ENCODE assay signal across 8 cellular contexts in the genomic region with DNA sequence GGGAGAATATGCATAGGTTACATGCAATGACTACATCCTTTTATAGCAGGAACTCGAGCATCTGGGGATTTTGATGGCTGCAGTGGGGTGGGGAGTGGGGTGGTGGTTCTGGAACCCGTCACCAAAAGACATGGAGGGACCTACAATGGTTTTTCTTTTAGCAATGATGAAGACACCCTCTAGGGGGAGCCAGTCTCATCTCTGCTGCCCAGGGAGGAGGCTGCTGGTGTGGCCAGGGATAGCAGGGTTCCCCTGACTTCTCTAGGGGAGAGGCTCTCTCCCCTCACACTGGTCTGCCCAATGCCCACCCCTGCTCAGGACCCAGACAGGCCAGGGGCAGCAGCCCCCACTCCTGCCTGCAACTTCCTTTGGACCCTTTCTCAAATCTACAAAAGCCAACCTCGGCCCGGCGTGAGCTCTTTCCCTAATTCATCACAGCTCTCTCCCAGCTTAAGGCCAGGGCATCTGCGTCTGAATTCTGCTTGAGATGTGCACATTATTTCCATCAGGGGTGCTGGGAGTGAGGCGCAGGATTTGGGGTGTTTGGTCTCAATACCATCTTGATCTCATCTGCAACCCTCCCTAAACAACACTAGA.
DNase-seq lines count a peak whose midpoint lies in the region; ATAC-seq and TF ChIP-seq lines count a peak whose summit lies in the region.

No MANE protein-coding gene starts in this region.

- H3K27me3 Mint-ChIP-seq in activated CD8-positive, alpha-beta T cell treated with anti-CD3 and anti-CD28 coated beads for 36 hours = no peaks in the 10 kb centered on the region

- intact Hi-C loops in activated CD8-positive, alpha-beta T cell treated with anti-CD3 and anti-CD28 coated beads for 36 hours (cut with micrococcal nuclease) = no loop called here
- intact Hi-C loops in testis (cut with DNase I; ENCODE audit: low total_unique reads) = no loop called here

- CTCF ChIA-PET in activated CD8-positive, alpha-beta T cell treated with anti-CD3 and anti-CD28 coated beads for 36 hours (lab: Charles Lee) = interaction anchor here (0.6 to 1.7 kb wide), 7 partner anchors 9 to 66 kb away, joined by 3 to 5 read pairs (median 4); no protein-coding TSS in a partner anchor

- POLR2A ChIA-PET in activated CD8-positive, alpha-beta T cell treated with anti-CD3 and anti-CD28 coated beads for 36 hours (lab: Charles Lee) = no interaction called here

- H3K27ac ChIP-seq in 22Rv1 (no peak overlapping the region), testis (no peak overlapping the region)

- H3K4me1 Mint-ChIP-seq in activated CD8-positive, alpha-beta T cell treated with anti-CD3 and anti-CD28 coated beads for 36 hours (ENCODE audit: low read depth) = no peaks in the 10 kb centered on the region

- H3K4me1 ChIP-seq in testis = no peaks in the 10 kb centered on the region

- H3K36me3 ChIP-seq in GM06990 (ENCODE audit: control insufficient read depth, insufficient read depth, low read length) (no peaks in the 10 kb centered on the region), testis (ENCODE audit: low read depth, missing control alignments) (no peaks in the 10 kb centered on the region)

- no peak overlapping the region for H3K4me3 ChIP-seq in GM06990 (replicated peaks; ENCODE audit: low read depth, low read length)
- H3K4me3 ChIP-seq in testis = no peak overlapping the region

- no peak for TF ChIP-seq POLR2A in testis (IDR thresholded peaks at IDR 0.05)

- no peaks in the 10 kb centered on the region for H3K9me3 ChIP-seq in testis

- ATAC-seq in HG02678 (IDR thresholded peaks at IDR 0.05; ENCODE audit: unreplicated experiment) = peak; percentile 61
- peak; percentile 80 for ATAC-seq in activated CD8-positive, alpha-beta T cell treated with anti-CD3 and anti-CD28 coated beads for 36 hours

- TF ChIP-seq CTCF in 22Rv1 (IDR thresholded peaks at IDR 0.05) (peak; percentile 87), GM06990 (IDR thresholded peaks at IDR 0.05; ENCODE audit: insufficient read depth, low read length, poor library complexity, severe bottlenecking) (peak; percentile 58), testis (IDR thresholded peaks at IDR 0.05) (peak; percentile 15 to 55 (median 48))
- peak; percentile 61 for TF ChIP-seq CTCF in activated CD8-positive, alpha-beta T cell treated with anti-CD3 and anti-CD28 coated beads for 36 hours (IDR thresholded peaks at IDR 0.05)

- 71 to 73% methylated on average over 7 of the region's 7 CpGs for WGBS in testis, 2 donors

- H3K27me3 ChIP-seq in GM06990 (replicated peaks; ENCODE audit: control insufficient read depth, insufficient read depth, low read length) = no peaks in the 10 kb centered on the region
- no peaks in the 10 kb centered on the region for H3K27me3 ChIP-seq in testis

- DNase-seq in GM06990 (ENCODE audit: extremely low read depth, insufficient read length) = no peak
- DNase-seq in NCI-H1092 treated with DMSO at 0.1 percent for 48 hours (lab: John Stamatoyannopoulos, UW) = peak; percentile 66
- DNase-seq in activated CD8-positive, alpha-beta T cell treated with anti-CD3 and anti-CD28 coated beads for 36 hours = peak; percentile 38
- DNase-seq in iPS-NIHi7 (ENCODE audit: extremely low spot score) = peak; percentile 92
- peak; percentile 53 for DNase-seq in testis
- DNase-seq in activated T-cell treated with anti-CD3 and anti-CD28 coated beads, Interleukin-2, amount 50 U/mL, for 1 hour = no peak

- H3K36me3 Mint-ChIP-seq in activated CD8-positive, alpha-beta T cell treated with anti-CD3 and anti-CD28 coated beads for 36 hours (ENCODE audit: low read depth) = no peaks in the 10 kb centered on the region

- H3K27ac Mint-ChIP-seq in activated CD8-positive, alpha-beta T cell treated with anti-CD3 and anti-CD28 coated beads for 36 hours = no peak overlapping the region

- no peaks in the 10 kb centered on the region for H3K9me3 Mint-ChIP-seq in activated CD8-positive, alpha-beta T cell treated with anti-CD3 and anti-CD28 coated beads for 36 hours

- no peak overlapping the region for H3K4me3 Mint-ChIP-seq in activated CD8-positive, alpha-beta T cell treated with anti-CD3 and anti-CD28 coated beads for 36 hours

Comparison
In these comparisons a context has a peak if more than half of its experiments do, and no peak if none do; other contexts are left out.
1. DNase-seq: peak in NCI-H1092 treated with DMSO at 0.1 percent for 48 hours (single experiment), activated CD8-positive, alpha-beta T cell treated with anti-CD3 and anti-CD28 coated beads for 36 hours (single experiment), iPS-NIHi7 (single experiment) and testis (single experiment); none in GM06990 (single experiment) and activated T-cell treated with anti-CD3 and anti-CD28 coated beads, Interleukin-2, amount 50 U/mL, for 1 hour (single experiment).
2. Peak in every context shown above with its lines, with median percentiles within 50 percentile points of each other: CTCF ChIP-seq.